In the genomic region with DNA sequence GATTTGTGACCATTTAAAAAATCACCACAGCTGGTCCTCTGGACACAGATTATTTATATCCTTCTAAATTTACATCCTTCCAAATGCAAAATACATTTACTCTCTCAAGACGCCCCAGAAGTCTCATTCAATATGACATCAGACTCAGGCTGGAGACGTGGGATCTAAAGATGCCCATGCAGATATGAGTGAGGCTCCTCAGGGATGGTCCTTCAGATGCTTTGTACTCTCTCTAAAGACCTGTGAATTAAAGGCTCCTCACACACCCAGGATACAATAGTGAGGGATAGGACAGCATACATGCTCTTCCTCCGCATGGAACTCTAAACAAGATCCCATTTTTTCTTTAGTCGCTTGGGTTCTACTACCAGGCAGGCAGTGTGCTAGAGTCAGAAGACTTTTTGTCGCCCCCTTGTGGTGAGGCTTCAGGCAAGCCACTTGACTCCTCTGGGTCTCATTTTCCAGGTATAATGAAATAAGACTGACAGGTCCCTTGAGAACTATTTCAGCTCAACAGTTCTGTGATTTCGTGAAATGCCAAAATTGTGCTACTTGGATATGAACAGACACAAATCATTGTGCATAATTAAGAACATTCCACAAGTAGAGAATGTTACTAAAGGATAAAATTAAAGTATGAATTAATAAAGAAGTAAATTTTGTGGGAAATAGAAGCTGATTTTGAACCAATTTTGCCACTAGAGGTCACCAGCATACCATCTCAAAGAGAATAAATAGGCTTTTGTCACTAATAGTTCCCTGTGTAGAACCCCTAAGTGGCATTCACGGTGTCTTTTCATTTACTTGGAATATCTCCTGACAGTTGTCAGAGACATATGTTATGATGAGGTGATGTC, we compare ENCODE assay signal across 8 cellular contexts. TPM values are rescaled to one million over a fixed set of nuclear protein-coding genes. Genes with fewer than 3 reads are reported as not detected.
A peak's percentile ranks its signal among the peaks of the same experiment; 100 is the strongest.
DNase-seq lines count a peak whose midpoint lies in the region; ATAC-seq, FAIRE-seq and TF ChIP-seq lines count a peak whose summit lies in the region.

No MANE protein-coding gene starts in this region.

- no peaks in the 10 kb centered on the region for H3K27me3 ChIP-seq in BE2C

- no peak overlapping the region for H3K9ac ChIP-seq in kidney (ENCODE audit: low read length in 2 of 2)

- H3K36me3 ChIP-seq in BE2C (no peaks in the 10 kb centered on the region), kidney (ENCODE audit: control insufficient read depth in 1 of 2, insufficient read depth in 2 of 2, low read length in 2 of 2) (no peaks in the 10 kb centered on the region)

- peak; percentile 17 for FAIRE-seq in kidney (lab: Jason Lieb, UNC)

- no peak overlapping the region for H3K27ac ChIP-seq in kidney (ENCODE audit: low read depth in 2 of 2, low read length in 2 of 2)

- no peak overlapping the region for H3K4me3 Mint-ChIP-seq in WTC11

- intact Hi-C loops in kidney (cut with DNase I): loop anchor here (10.0 kb wide), 1 partner anchor 495 kb away; no protein-coding TSS in a partner anchor

- POLR2A ChIA-PET in WTC11 (lab: Charles Lee): interaction anchor here (0.8 kb wide), 1 partner anchor 13 kb away, joined by 3 read pairs; a partner anchor contains a TSS

- no peaks in the 10 kb centered on the region for H3K4me1 Mint-ChIP-seq in WTC11

- H3K36me3 Mint-ChIP-seq in WTC11: no peaks in the 10 kb centered on the region

- H3K4me1 ChIP-seq in BE2C (no peaks in the 10 kb centered on the region), kidney (ENCODE audit: control insufficient read depth in 1 of 2, insufficient read depth in 1 of 2, low read depth in 1 of 2, low read length in 2 of 2) (peaks cover 0 to 4% of the 10 kb centered on the region in 2 donors)

- H3K27me3 Mint-ChIP-seq in WTC11 (ENCODE audit: low read depth): peaks cover 8% of the 10 kb centered on the region

- H3K9me3 Mint-ChIP-seq in WTC11: no peaks in the 10 kb centered on the region

- no peak overlapping the region for H3K4me3 ChIP-seq in BE2C (ENCODE audit: low read depth, low read length)
- no peak overlapping the region for H3K4me3 ChIP-seq in cardiac fibroblast (replicated peaks in 1 of 2; ENCODE audit: low read depth in 2 of 2, low read length in 2 of 2)
- no peak overlapping the region for H3K4me3 ChIP-seq in kidney (ENCODE audit: low read length in 2 of 2)

- TF ChIP-seq CTCF in BE2C (IDR thresholded peaks at IDR 0.05; ENCODE audit: low read depth, low read length): peak; percentile 91
- peak; percentile 82 for TF ChIP-seq CTCF in WTC11 (IDR thresholded peaks at IDR 0.05)
- peak; percentile 84 for TF ChIP-seq CTCF in cardiac fibroblast (IDR thresholded peaks at IDR 0.05; ENCODE audit: low read depth, low read length)
- TF ChIP-seq CTCF in kidney (IDR thresholded peaks at IDR 0.05; ENCODE audit: borderline replicate concordance, extremely low read depth, insufficient read depth): peak; percentile 76

- H3K27ac Mint-ChIP-seq in WTC11: no peak overlapping the region

- no peaks in the 10 kb centered on the region for H3K9me3 ChIP-seq in BE2C
- no peaks in the 10 kb centered on the region for H3K9me3 ChIP-seq in kidney (ENCODE audit: control insufficient read depth in 1 of 2, low read length in 2 of 2)

- DNase-seq in BE2C (peak; percentile 92), NCI-H2171 treated with DMSO at 0.1 percent for 48 hours (lab: John Stamatoyannopoulos, UW) (peak; percentile 79), WTC11 (ENCODE audit: low spot score) (peak; percentile 89), cardiac fibroblast (ENCODE audit: low read depth in 2 of 2) (peak; percentile 84 to 90), kidney (no peak)
- DNase-seq in stimulated activated CD4-positive, alpha-beta T cell treated with anti-CD3 and anti-CD28 coated beads, Interleukin-2, amount 100 ng/mL, for 48 hours: peak; percentile 80 to 82

- CTCF ChIA-PET in WTC11 (lab: Charles Lee): interaction anchor here (0.6 to 4.2 kb wide), 78 partner anchors 9 to 704 kb away, joined by 3 to 84 read pairs (median 4); a partner anchor contains a TSS

- ATAC-seq in GM19023 (IDR thresholded peaks at IDR 0.05; ENCODE audit: unreplicated experiment) (peak; percentile 96), HG03139 (IDR thresholded peaks at IDR 0.05; ENCODE audit: unreplicated experiment) (peak; percentile 97), WTC11 (peak; percentile 94)

TF ChIP-seq in WTC11, 78 proteins besides CTCF, POLR2A, EP300 and RAD21:
- TF ChIP-seq RORB (CRISPR knock-in tag; IDR thresholded peaks at IDR 0.05) (no peak), ZNF423 (CRISPR knock-in tag; IDR thresholded peaks at IDR 0.05) (no peak), ZNF263 (CRISPR knock-in tag; IDR thresholded peaks at IDR 0.05; ENCODE audit: low read depth) (no peak), ZNF121 (CRISPR knock-in tag; IDR thresholded peaks at IDR 0.05) (0 out of 2 replicates have a peak, but pooled peaks have one; percentile 35)
- TF ChIP-seq, protein P1, sequence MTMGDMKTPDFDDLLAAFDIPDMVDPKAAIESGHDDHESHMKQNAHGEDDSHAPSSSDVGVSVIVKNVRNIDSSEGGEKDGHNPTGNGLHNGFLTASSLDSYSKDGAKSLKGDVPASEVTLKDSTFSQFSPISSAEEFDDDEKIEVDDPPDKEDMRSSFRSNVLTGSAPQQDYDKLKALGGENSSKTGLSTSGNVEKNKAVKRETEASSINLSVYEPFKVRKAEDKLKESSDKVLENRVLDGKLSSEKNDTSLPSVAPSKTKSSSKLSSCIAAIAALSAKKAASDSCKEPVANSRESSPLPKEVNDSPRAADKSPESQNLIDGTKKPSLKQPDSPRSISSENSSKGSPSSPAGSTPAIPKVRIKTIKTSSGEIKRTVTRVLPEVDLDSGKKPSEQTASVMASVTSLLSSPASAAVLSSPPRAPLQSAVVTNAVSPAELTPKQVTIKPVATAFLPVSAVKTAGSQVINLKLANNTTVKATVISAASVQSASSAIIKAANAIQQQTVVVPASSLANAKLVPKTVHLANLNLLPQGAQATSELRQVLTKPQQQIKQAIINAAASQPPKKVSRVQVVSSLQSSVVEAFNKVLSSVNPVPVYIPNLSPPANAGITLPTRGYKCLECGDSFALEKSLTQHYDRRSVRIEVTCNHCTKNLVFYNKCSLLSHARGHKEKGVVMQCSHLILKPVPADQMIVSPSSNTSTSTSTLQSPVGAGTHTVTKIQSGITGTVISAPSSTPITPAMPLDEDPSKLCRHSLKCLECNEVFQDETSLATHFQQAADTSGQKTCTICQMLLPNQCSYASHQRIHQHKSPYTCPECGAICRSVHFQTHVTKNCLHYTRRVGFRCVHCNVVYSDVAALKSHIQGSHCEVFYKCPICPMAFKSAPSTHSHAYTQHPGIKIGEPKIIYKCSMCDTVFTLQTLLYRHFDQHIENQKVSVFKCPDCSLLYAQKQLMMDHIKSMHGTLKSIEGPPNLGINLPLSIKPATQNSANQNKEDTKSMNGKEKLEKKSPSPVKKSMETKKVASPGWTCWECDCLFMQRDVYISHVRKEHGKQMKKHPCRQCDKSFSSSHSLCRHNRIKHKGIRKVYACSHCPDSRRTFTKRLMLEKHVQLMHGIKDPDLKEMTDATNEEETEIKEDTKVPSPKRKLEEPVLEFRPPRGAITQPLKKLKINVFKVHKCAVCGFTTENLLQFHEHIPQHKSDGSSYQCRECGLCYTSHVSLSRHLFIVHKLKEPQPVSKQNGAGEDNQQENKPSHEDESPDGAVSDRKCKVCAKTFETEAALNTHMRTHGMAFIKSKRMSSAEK (CRISPR knock-in tag; IDR thresholded peaks at IDR 0.05; ENCODE audit: borderline replicate concordance): no peak
- TF ChIP-seq, protein P2, sequence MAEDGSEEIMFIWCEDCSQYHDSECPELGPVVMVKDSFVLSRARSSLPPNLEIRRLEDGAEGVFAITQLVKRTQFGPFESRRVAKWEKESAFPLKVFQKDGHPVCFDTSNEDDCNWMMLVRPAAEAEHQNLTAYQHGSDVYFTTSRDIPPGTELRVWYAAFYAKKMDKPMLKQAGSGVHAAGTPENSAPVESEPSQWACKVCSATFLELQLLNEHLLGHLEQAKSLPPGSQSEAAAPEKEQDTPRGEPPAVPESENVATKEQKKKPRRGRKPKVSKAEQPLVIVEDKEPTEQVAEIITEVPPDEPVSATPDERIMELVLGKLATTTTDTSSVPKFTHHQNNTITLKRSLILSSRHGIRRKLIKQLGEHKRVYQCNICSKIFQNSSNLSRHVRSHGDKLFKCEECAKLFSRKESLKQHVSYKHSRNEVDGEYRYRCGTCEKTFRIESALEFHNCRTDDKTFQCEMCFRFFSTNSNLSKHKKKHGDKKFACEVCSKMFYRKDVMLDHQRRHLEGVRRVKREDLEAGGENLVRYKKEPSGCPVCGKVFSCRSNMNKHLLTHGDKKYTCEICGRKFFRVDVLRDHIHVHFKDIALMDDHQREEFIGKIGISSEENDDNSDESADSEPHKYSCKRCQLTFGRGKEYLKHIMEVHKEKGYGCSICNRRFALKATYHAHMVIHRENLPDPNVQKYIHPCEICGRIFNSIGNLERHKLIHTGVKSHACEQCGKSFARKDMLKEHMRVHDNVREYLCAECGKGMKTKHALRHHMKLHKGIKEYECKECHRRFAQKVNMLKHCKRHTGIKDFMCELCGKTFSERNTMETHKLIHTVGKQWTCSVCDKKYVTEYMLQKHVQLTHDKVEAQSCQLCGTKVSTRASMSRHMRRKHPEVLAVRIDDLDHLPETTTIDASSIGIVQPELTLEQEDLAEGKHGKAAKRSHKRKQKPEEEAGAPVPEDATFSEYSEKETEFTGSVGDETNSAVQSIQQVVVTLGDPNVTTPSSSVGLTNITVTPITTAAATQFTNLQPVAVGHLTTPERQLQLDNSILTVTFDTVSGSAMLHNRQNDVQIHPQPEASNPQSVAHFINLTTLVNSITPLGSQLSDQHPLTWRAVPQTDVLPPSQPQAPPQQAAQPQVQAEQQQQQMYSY (CRISPR knock-in tag; IDR thresholded peaks at IDR 0.05): no peak

RNA-seq across cellular contexts. Expression of a gene that starts 13.6 kb away (rescaled TPM):
- 24.6 TPM for polyA plus RNA-seq in BE2C (2012; ENCODE audit: insufficient read depth, insufficient read length, low read depth)
- total RNA-seq in WTC11 (2021) (33.0 to 37.3 TPM (median 33.6 TPM) in 3 replicates), kidney (74.1 TPM)
- polyA plus RNA-seq in kidney (ENCODE audit: insufficient read depth, low read depth, low replicate concordance): 99.4 TPM
